ENCODE assay signal across 13 cellular contexts in the genomic region with DNA sequence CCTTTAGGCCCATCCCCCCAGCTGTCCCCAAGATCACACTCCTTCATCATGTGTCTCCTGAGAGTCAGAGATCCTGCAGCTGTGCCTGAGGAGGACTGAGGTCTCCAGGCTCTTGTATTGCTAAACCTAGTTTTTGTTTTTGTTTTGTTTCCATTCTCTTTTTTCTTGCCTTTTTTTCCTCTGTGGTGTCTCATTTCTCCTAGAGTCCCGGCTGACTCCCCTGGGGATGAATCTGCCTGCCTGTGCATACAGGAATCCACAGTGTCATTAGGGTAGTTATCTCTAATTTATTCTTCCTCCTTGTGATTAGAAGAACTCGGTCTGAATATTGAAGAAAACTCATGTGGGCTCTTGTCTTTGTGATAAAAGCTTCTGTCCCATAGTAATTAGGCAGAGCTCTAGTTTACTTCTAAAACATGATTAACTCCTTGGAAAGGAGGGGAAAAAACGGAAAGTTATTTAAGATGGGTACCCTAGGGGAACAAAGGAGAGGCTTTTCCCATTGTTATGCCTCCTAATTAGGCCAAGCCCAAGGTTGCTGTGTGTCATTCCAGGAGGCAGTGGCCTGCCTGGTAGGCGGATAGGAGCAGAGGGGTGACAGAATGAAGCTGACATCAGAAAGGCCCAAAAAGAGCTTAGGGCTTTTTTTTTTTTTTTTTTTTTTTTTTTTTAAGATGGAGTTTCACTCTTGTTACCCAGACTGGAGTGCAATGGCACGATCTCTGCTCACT.
DNase-seq lines count a peak whose midpoint lies in the region; ATAC-seq lines count a peak whose summit lies in the region.
"Had no signal": no experiment of that assay in that cellular context is flagged by ENCODE, and none has a peak within 500 bp of the region (broad histone marks: within the 10 kb centered on the region; RNA-seq: fewer than 3 reads in every experiment).

No MANE protein-coding gene starts in this region.

- DNase-seq in aorta, result no peak
- DNase-seq: adrenal gland; HFFc6; left colon; NCI-H2081 treated with DMSO at 0.1 percent for 48 hours; RPMI8226; stimulated activated naive CD4-positive, alpha-beta T cell had no signal

- ATAC-seq in HG03108 (IDR thresholded peaks at IDR 0.05; ENCODE audit: unreplicated experiment) (no peak), aorta (ENCODE audit: low FRiP score) (no peak), HG02884 (IDR thresholded peaks at IDR 0.05; ENCODE audit: unreplicated experiment) (no peak)
- ATAC-seq: left colon had no signal

- H3K9me3 ChIP-seq in HUES6 (ENCODE audit: control insufficient read depth, insufficient read depth, low read depth, low read length) (peaks cover 3% of the 10 kb centered on the region; the same call in 1 of the 2 replicates), ectodermal cell (ENCODE audit: control insufficient read depth, low read length) (no peaks in the 10 kb centered on the region), muscle layer of duodenum (ENCODE audit: control insufficient read depth in 1 of 2, low read length in 2 of 2) (peaks cover 2 to 5% of the 10 kb centered on the region in 2 donors), aorta (ENCODE audit: control insufficient read depth, low read length) (peaks cover 2% of the 10 kb centered on the region)
- H3K9me3 ChIP-seq: adrenal gland had no signal

- H3K4me1 ChIP-seq in HUES6 (ENCODE audit: control insufficient read depth, insufficient read depth, low read length), result peaks cover 29% of the 10 kb centered on the region
- H3K4me1 ChIP-seq in ectodermal cell (ENCODE audit: control insufficient read depth, insufficient read depth, low read length), result peaks cover 8% of the 10 kb centered on the region
- H3K4me1 ChIP-seq in muscle layer of duodenum (ENCODE audit: control insufficient read depth in 1 of 2, insufficient read depth in 2 of 2, low read length in 2 of 2), result peaks cover 4 to 22% of the 10 kb centered on the region in 2 donors
- peaks cover 1% of the 10 kb centered on the region for H3K4me1 ChIP-seq in urinary bladder (ENCODE audit: insufficient read depth)
- peaks cover 0 to 5% of the 10 kb centered on the region in 2 donors for H3K4me1 ChIP-seq in aorta (ENCODE audit: control insufficient read depth in 1 of 2, insufficient read depth in 2 of 2, low read length in 2 of 2)

- H3K27me3 ChIP-seq in HUES6 (ENCODE audit: control insufficient read depth, insufficient read depth, low read length) (no peaks in the 10 kb centered on the region), ectodermal cell (ENCODE audit: control insufficient read depth, insufficient read depth, low read length, poor library complexity, severe bottlenecking) (no peaks in the 10 kb centered on the region), muscle layer of duodenum (ENCODE audit: low read depth, low read length) (no peaks in the 10 kb centered on the region), aorta (ENCODE audit: control insufficient read depth in 1 of 2, insufficient read depth in 2 of 2, low read length in 1 of 2) (no peaks in the 10 kb centered on the region)
- H3K27me3 ChIP-seq: adrenal gland had no signal

- H3K27ac ChIP-seq in HUES6 (ENCODE audit: low read depth, low read length), result peak overlapping the region; percentile 26; the same call in 1 of the 2 replicates
- peak overlapping the region; percentile 53 for H3K27ac ChIP-seq in ectodermal cell (ENCODE audit: insufficient read depth, low read depth, low read length, poor library complexity, severe bottlenecking)
- peak overlapping the region; percentile 7 for H3K27ac ChIP-seq in muscle layer of duodenum (ENCODE audit: low read length)
- peak overlapping the region; percentile 67 for H3K27ac ChIP-seq in urinary bladder (ENCODE audit: low read depth)
- H3K27ac ChIP-seq in aorta (ENCODE audit: low read depth in 1 of 2, low read length in 2 of 2), result no peak overlapping the region
- H3K27ac ChIP-seq: adrenal gland had no signal

- intact Hi-C loops in aorta (cut with DNase I), result no loop called here

- WGBS in ectodermal cell, 2 experiments, result 21 to 22% methylated on average over 5 of the region's 5 CpGs
- 71% methylated on average over 5 of the region's 5 CpGs for WGBS in urinary bladder
- WGBS in aorta, 2 donors, result 90 to 93% methylated on average over 5 of the region's 5 CpGs

- H3K4me3 ChIP-seq in HUES6 (ENCODE audit: low read depth, low read length), result no peak overlapping the region; the same call in 1 of the 2 replicates
- no peak overlapping the region for H3K4me3 ChIP-seq in ectodermal cell (ENCODE audit: insufficient read depth, low read depth, low read length)
- H3K4me3 ChIP-seq in muscle layer of duodenum (ENCODE audit: low read depth in 1 of 2, low read length in 2 of 2), result no peak overlapping the region
- H3K4me3 ChIP-seq in urinary bladder (ENCODE audit: low read depth, low read length), result no peak overlapping the region
- H3K4me3 ChIP-seq in aorta (ENCODE audit: low read length in 2 of 2), result no peak overlapping the region
- H3K4me3 ChIP-seq: adrenal gland had no signal

- no peak overlapping the region for H3K9ac ChIP-seq in HUES6 (ENCODE audit: low read length)

- H3K36me3 ChIP-seq in HUES6 (ENCODE audit: control insufficient read depth, insufficient read depth, low read length) (no peaks in the 10 kb centered on the region), ectodermal cell (ENCODE audit: control insufficient read depth, insufficient read depth, low read length) (no peaks in the 10 kb centered on the region), muscle layer of duodenum (ENCODE audit: control insufficient read depth in 1 of 2, insufficient read depth in 2 of 2, low read length in 2 of 2) (no peaks in the 10 kb centered on the region), urinary bladder (ENCODE audit: insufficient read depth) (no peaks in the 10 kb centered on the region), aorta (ENCODE audit: control insufficient read depth in 1 of 2, insufficient read depth in 2 of 2, low read length in 1 of 2) (no peaks in the 10 kb centered on the region)
- H3K36me3 ChIP-seq: adrenal gland had no signal

Comparison
In these comparisons a context has a peak if more than half of its experiments do, and no peak if none do; other contexts are left out.
1. H3K27ac ChIP-seq: peak in HUES6 (single experiment), ectodermal cell (single experiment), muscle layer of duodenum (single experiment) and urinary bladder (single experiment); none in aorta (0 of 2).